ENCODE assay signal across 8 cellular contexts in genomic region chr9:116661037-116661954, GRCh38. TPM values are rescaled to one million over a fixed set of nuclear protein-coding genes. Genes with fewer than 3 reads are reported as not detected.
DNase-seq lines count a peak whose midpoint lies in the region; ATAC-seq and TF ChIP-seq lines count a peak whose summit lies in the region.

No MANE protein-coding gene starts in this region.

- peak; percentile 87 for TF ChIP-seq CTCF in endodermal cell (conservative IDR thresholded peaks at IDR 0.05)

- H3K27ac ChIP-seq in endodermal cell (ENCODE audit: low read depth, low read length) = no peak overlapping the region

- H3K9me3 Mint-ChIP-seq in endodermal cell = no peaks in the 10 kb centered on the region

- H3K9me3 ChIP-seq in endodermal cell (ENCODE audit: control insufficient read depth, low read length) = no peaks in the 10 kb centered on the region
- no peaks in the 10 kb centered on the region for H3K9me3 ChIP-seq in T-helper 17 cell (ENCODE audit: control insufficient read depth, low read length, poor library complexity, severe bottlenecking)

- no peaks in the 10 kb centered on the region for H3K36me3 Mint-ChIP-seq in endodermal cell (ENCODE audit: low read depth)
- H3K36me3 Mint-ChIP-seq in T-helper 17 cell (ENCODE audit: low read depth) = no peaks in the 10 kb centered on the region

- H3K4me3 Mint-ChIP-seq in endodermal cell (no peak overlapping the region), T-helper 17 cell (no peak overlapping the region)

- no peak for ATAC-seq in T-helper 17 cell

- H3K4me1 ChIP-seq in endodermal cell (ENCODE audit: control insufficient read depth, insufficient read depth, low read length) = no peaks in the 10 kb centered on the region

- H3K27ac Mint-ChIP-seq in endodermal cell (no peak overlapping the region), T-helper 17 cell (no peak overlapping the region)

- H3K4me1 Mint-ChIP-seq in endodermal cell (peaks cover 6% of the 10 kb centered on the region), T-helper 17 cell (no peaks in the 10 kb centered on the region)

- H3K27me3 ChIP-seq in endodermal cell (ENCODE audit: control insufficient read depth, insufficient read depth, low read length, poor library complexity, severe bottlenecking) = no peaks in the 10 kb centered on the region

- H3K27me3 Mint-ChIP-seq in endodermal cell (ENCODE audit: insufficient read depth) (no peaks in the 10 kb centered on the region), T-helper 17 cell (peaks cover 5% of the 10 kb centered on the region)

- H3K9ac ChIP-seq in endodermal cell (ENCODE audit: extremely low read depth, low read length, poor library complexity, severe bottlenecking) = no peak overlapping the region

- H3K36me3 ChIP-seq in endodermal cell (ENCODE audit: control insufficient read depth, insufficient read depth, low read length) = no peaks in the 10 kb centered on the region

- no peak overlapping the region for H3K4me3 ChIP-seq in endodermal cell (ENCODE audit: low read length)

- WGBS in endodermal cell (ENCODE audit: insufficient coverage in 1 of 2, insufficient read length in 1 of 2), 2 experiments = 72 to 79% methylated on average over 3 to 7 of the region's 7 CpGs

- DNase-seq in stimulated activated CD4-positive, alpha-beta T cell treated with anti-CD3 and anti-CD28 coated beads, Interleukin-4, amount 100 ng/mL, for 24 hours = peak; percentile 13
- DNase-seq in stimulated activated CD4-positive, alpha-beta T cell treated with anti-CD3 and anti-CD28 coated beads, Interleukin-15, amount 100 ng/mL, for 24 hours = no peak
- DNase-seq in H4 (ENCODE audit: low spot score) (peak; percentile 72), LoVo (ENCODE audit: low spot score) (peak; percentile 63), RPMI7951 (ENCODE audit: low read depth) (peak; percentile 66), endodermal cell (peak; percentile 64), medulla oblongata (ENCODE audit: extremely low spot score) (peak; percentile 85), T-helper 17 cell (no peak)

RNA-seq across cellular contexts. Expression of gene TRIM32, which starts 25.8 kb away (rescaled TPM):
- total RNA-seq in H4 (2014; rRNA removed; shearing (Covaris generic)) = 17.4 and 18.5 TPM in 2 replicates
- 15.3 and 16.5 TPM in 2 replicates for total RNA-seq in RPMI7951 (2014; rRNA removed; shearing (Covaris generic))
- 10 to 100 TPM; 28.0 to 31.3 TPM for total RNA-seq in endodermal cell
- 17.3 TPM for polyA plus RNA-seq in endodermal cell (2013, experiment 1 of 2)
- polyA plus RNA-seq in endodermal cell (2013, experiment 2 of 2) = 17.7 TPM
- 10 to 100 TPM in 1 of 2 donors, 1 to 10 TPM in 1; 8.6 to 10.8 TPM for total RNA-seq in T-helper 17 cell

Comparison
In these comparisons a context has a peak if more than half of its experiments do, and no peak if none do; other contexts are left out.
1. DNase-seq: peak in stimulated activated CD4-positive, alpha-beta T cell treated with anti-CD3 and anti-CD28 coated beads, Interleukin-4, amount 100 ng/mL, for 24 hours (single experiment), H4 (single experiment), LoVo (single experiment), RPMI7951 (single experiment), endodermal cell (single experiment) and medulla oblongata (single experiment); none in stimulated activated CD4-positive, alpha-beta T cell treated with anti-CD3 and anti-CD28 coated beads, Interleukin-15, amount 100 ng/mL, for 24 hours (single experiment) and T-helper 17 cell (0 of 3).